In genomic region chr14:92615451-92615850, GRCh38 we compare ENCODE assay signal across 7 cellular contexts.
DNase-seq lines count a peak whose midpoint lies in the region; ATAC-seq lines count a peak whose summit lies in the region.

No MANE protein-coding gene starts in this region.

- no peaks in the 10 kb centered on the region for H3K27me3 Mint-ChIP-seq in activated naive CD4-positive, alpha-beta T cell treated with anti-CD3 and anti-CD28 coated beads, Interleukin-2, amount 10 ng/mL, durations not matched to agents 7 days and 5 days
- H3K27me3 Mint-ChIP-seq in stimulated activated memory B cell treated with anti-CD40 and anti-IgM and Interleukin-4, amounts not matched to agents 10 μg/mL and 1 μg/mL and 100 μg/mL, for 72 hours = no peaks in the 10 kb centered on the region

- H3K4me1 Mint-ChIP-seq in activated naive CD4-positive, alpha-beta T cell treated with anti-CD3 and anti-CD28 coated beads, Interleukin-2, amount 10 ng/mL, durations not matched to agents 7 days and 5 days = peaks cover 61% of the 10 kb centered on the region
- peaks cover 47% of the 10 kb centered on the region for H3K4me1 Mint-ChIP-seq in stimulated activated memory B cell treated with anti-CD40 and anti-IgM and Interleukin-4, amounts not matched to agents 10 μg/mL and 1 μg/mL and 100 μg/mL, for 72 hours

- peak; percentile 81 for ATAC-seq in GM21447 (IDR thresholded peaks at IDR 0.05; ENCODE audit: unreplicated experiment)
- peak; percentile 97 for ATAC-seq in stimulated activated memory B cell treated with anti-CD40 and anti-IgM and Interleukin-4, amounts not matched to agents 10 μg/mL and 1 μg/mL and 100 μg/mL, for 72 hours

- CTCF ChIA-PET in activated naive CD4-positive, alpha-beta T cell treated with anti-CD3 and anti-CD28 coated beads, Interleukin-2, amount 10 ng/mL, durations not matched to agents 7 days and 5 days (lab: Charles Lee) = interaction anchor here (0.8 to 2.3 kb wide), 5 partner anchors 18 to 66 kb away, joined by 3 to 14 read pairs (median 4); no protein-coding TSS in a partner anchor

- peak; percentile 75 for DNase-seq in NK-92 treated with Interleukin-12 subunit alpha and Interleukin-12 subunit beta, amount 100 ng/mL, for 24 hours (lab: John Stamatoyannopoulos, UW)
- peak; percentile 89 for DNase-seq in activated naive CD4-positive, alpha-beta T cell treated with anti-CD3 and anti-CD28 coated beads, Interleukin-2, amount 10 ng/mL, durations not matched to agents 7 days and 5 days
- DNase-seq in nucleus accumbens (lab: John Stamatoyannopoulos, UW) (no peak), NCI-H1694 (lab: John Stamatoyannopoulos, UW) (no peak), putamen (ENCODE audit: low spot score) (no peak)

- peak overlapping the region; percentile 95 for H3K27ac Mint-ChIP-seq in activated naive CD4-positive, alpha-beta T cell treated with anti-CD3 and anti-CD28 coated beads, Interleukin-2, amount 10 ng/mL, durations not matched to agents 7 days and 5 days
- peak overlapping the region; percentile 95 for H3K27ac Mint-ChIP-seq in stimulated activated memory B cell treated with anti-CD40 and anti-IgM and Interleukin-4, amounts not matched to agents 10 μg/mL and 1 μg/mL and 100 μg/mL, for 72 hours

- H3K36me3 Mint-ChIP-seq in activated naive CD4-positive, alpha-beta T cell treated with anti-CD3 and anti-CD28 coated beads, Interleukin-2, amount 10 ng/mL, durations not matched to agents 7 days and 5 days = peaks cover 27% of the 10 kb centered on the region
- peaks cover 13% of the 10 kb centered on the region for H3K36me3 Mint-ChIP-seq in stimulated activated memory B cell treated with anti-CD40 and anti-IgM and Interleukin-4, amounts not matched to agents 10 μg/mL and 1 μg/mL and 100 μg/mL, for 72 hours

- peak overlapping the region; percentile 33 for H3K4me3 Mint-ChIP-seq in activated naive CD4-positive, alpha-beta T cell treated with anti-CD3 and anti-CD28 coated beads, Interleukin-2, amount 10 ng/mL, durations not matched to agents 7 days and 5 days
- H3K4me3 Mint-ChIP-seq in stimulated activated memory B cell treated with anti-CD40 and anti-IgM and Interleukin-4, amounts not matched to agents 10 μg/mL and 1 μg/mL and 100 μg/mL, for 72 hours = peak overlapping the region; percentile 52

- peaks cover 19% of the 10 kb centered on the region for H3K9me3 Mint-ChIP-seq in activated naive CD4-positive, alpha-beta T cell treated with anti-CD3 and anti-CD28 coated beads, Interleukin-2, amount 10 ng/mL, durations not matched to agents 7 days and 5 days
- no peaks in the 10 kb centered on the region for H3K9me3 Mint-ChIP-seq in stimulated activated memory B cell treated with anti-CD40 and anti-IgM and Interleukin-4, amounts not matched to agents 10 μg/mL and 1 μg/mL and 100 μg/mL, for 72 hours

Comparison
In these comparisons a context has a peak if more than half of its experiments do, and no peak if none do; other contexts are left out.
1. DNase-seq: peak in NK-92 treated with Interleukin-12 subunit alpha and Interleukin-12 subunit beta, amount 100 ng/mL, for 24 hours (single experiment) and activated naive CD4-positive, alpha-beta T cell treated with anti-CD3 and anti-CD28 coated beads, Interleukin-2, amount 10 ng/mL, durations not matched to agents 7 days and 5 days (single experiment); none in nucleus accumbens (0 of 56), NCI-H1694 (single experiment) and putamen (single experiment).